In genomic region chr7:14096159-14096558, GRCh38 we compare ENCODE assay signal across 1 cellular context.
TF ChIP-seq lines count a peak whose summit lies in the region.

No MANE protein-coding gene starts in this region.

TF ChIP-seq in GM23338, 12 proteins besides CTCF, POLR2A, EP300 and RAD21 (continued from another document):
- TF ChIP-seq, protein P1, sequence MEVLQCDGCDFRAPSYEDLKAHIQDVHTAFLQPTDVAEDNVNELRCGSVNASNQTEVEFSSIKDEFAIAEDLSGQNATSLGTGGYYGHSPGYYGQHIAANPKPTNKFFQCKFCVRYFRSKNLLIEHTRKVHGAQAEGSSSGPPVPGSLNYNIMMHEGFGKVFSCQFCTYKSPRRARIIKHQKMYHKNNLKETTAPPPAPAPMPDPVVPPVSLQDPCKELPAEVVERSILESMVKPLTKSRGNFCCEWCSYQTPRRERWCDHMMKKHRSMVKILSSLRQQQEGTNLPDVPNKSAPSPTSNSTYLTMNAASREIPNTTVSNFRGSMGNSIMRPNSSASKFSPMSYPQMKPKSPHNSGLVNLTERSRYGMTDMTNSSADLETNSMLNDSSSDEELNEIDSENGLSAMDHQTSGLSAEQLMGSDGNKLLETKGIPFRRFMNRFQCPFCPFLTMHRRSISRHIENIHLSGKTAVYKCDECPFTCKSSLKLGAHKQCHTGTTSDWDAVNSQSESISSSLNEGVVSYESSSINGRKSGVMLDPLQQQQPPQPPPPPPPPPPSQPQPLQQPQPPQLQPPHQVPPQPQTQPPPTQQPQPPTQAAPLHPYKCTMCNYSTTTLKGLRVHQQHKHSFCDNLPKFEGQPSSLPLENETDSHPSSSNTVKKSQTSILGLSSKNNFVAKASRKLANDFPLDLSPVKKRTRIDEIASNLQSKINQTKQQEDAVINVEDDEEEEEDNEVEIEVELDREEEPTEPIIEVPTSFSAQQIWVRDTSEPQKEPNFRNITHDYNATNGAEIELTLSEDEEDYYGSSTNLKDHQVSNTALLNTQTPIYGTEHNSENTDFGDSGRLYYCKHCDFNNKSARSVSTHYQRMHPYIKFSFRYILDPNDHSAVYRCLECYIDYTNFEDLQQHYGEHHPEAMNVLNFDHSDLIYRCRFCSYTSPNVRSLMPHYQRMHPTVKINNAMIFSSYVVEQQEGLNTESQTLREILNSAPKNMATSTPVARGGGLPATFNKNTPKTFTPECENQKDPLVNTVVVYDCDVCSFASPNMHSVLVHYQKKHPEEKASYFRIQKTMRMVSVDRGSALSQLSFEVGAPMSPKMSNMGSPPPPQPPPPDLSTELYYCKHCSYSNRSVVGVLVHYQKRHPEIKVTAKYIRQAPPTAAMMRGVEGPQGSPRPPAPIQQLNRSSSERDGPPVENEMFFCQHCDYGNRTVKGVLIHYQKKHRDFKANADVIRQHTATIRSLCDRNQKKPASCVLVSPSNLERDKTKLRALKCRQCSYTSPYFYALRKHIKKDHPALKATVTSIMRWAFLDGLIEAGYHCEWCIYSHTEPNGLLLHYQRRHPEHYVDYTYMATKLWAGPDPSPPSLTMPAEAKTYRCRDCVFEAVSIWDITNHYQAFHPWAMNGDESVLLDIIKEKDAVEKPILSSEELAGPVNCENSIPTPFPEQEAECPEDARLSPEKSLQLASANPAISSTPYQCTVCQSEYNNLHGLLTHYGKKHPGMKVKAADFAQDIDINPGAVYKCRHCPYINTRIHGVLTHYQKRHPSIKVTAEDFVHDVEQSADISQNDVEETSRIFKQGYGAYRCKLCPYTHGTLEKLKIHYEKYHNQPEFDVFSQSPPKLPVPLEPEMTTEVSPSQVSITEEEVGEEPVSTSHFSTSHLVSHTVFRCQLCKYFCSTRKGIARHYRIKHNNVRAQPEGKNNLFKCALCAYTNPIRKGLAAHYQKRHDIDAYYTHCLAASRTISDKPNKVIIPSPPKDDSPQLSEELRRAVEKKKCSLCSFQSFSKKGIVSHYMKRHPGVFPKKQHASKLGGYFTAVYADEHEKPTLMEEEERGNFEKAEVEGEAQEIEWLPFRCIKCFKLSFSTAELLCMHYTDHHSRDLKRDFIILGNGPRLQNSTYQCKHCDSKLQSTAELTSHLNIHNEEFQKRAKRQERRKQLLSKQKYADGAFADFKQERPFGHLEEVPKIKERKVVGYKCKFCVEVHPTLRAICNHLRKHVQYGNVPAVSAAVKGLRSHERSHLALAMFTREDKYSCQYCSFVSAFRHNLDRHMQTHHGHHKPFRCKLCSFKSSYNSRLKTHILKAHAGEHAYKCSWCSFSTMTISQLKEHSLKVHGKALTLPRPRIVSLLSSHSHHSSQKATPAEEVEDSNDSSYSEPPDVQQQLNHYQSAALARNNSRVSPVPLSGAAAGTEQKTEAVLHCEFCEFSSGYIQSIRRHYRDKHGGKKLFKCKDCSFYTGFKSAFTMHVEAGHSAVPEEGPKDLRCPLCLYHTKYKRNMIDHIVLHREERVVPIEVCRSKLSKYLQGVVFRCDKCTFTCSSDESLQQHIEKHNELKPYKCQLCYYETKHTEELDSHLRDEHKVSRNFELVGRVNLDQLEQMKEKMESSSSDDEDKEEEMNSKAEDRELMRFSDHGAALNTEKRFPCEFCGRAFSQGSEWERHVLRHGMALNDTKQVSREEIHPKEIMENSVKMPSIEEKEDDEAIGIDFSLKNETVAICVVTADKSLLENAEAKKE (CRISPR knock-in tag; IDR thresholded peaks at IDR 0.05) = no peak
- no peak for TF ChIP-seq EZH2phosphoT487 (IDR thresholded peaks at IDR 0.05; ENCODE audit: unreplicated experiment)
- no peak for TF ChIP-seq EZH2 (IDR thresholded peaks at IDR 0.05; ENCODE audit: low read depth, unreplicated experiment)
- no peak for TF ChIP-seq NANOG (IDR thresholded peaks at IDR 0.05; ENCODE audit: borderline replicate concordance)
- no peak for TF ChIP-seq ZNF114 (CRISPR knock-in tag; IDR thresholded peaks at IDR 0.05)
- TF ChIP-seq STAT1 (IDR thresholded peaks at IDR 0.05; ENCODE audit: unreplicated experiment) = no peak
- no peak for TF ChIP-seq POLR2AphosphoS5 (IDR thresholded peaks at IDR 0.05; ENCODE audit: low read depth)
- no peak for TF ChIP-seq REST (IDR thresholded peaks at IDR 0.05; ENCODE audit: unreplicated experiment)
- TF ChIP-seq ZNF331 (CRISPR knock-in tag; IDR thresholded peaks at IDR 0.05; ENCODE audit: low read depth) = no peak
- no peak for TF ChIP-seq ETS1 (IDR thresholded peaks at IDR 0.05)
- TF ChIP-seq CREB1 (CRISPR knock-in tag; IDR thresholded peaks at IDR 0.05; ENCODE audit: low read depth) = no peak
